ENCODE assay signal across 8 cellular contexts in the genomic region with DNA sequence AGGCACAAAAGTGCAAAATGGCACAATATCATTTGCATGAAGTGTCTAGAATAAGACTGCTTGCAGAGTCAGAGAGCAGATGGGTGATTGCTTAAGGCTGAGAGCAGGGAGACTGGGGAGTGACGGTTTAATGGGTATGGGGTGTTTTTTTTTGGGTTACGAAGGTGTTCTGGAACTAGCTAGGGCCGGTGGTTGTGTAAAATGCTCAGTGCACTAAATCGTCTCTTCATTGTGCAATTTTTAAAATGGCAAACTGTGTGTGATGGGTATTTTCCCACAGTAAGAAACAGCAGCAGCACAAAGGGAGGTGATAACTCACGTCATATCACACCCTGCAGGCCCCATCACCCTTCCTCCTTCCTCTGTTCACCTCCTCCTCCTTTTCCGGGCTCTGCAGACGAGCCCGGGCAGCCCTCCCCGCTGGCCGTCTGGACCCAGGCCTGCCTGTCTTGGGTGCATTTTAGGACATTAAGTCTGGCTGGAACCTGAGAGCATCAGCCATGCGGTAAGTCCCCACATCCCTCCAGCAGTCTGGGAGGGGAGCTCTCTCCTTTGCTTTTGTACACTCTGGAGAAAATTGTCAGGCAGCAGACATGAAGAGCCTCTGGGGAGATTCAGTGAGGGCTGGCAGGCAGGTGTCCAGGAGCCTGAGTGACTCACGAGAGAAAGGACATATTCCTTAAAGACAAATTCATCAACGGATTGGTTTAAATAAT. TPM values are rescaled to one million over a fixed set of nuclear protein-coding genes. Genes with fewer than 3 reads are reported as not detected.
DNase-seq lines count a peak whose midpoint lies in the region; ATAC-seq, FAIRE-seq and TF ChIP-seq lines count a peak whose summit lies in the region.

No MANE protein-coding gene starts in this region.

- H3K4me1 ChIP-seq in osteoblast (ENCODE audit: insufficient read depth, low read length), result no peaks in the 10 kb centered on the region

- H3K27ac Mint-ChIP-seq in IgD-negative memory B cell, result peak overlapping the region; percentile 73 to 91 (median 89)
- H3K27ac Mint-ChIP-seq in brain, result peak overlapping the region; percentile 75 to 98 (median 93)
- H3K27ac Mint-ChIP-seq in naive B cell, result peak overlapping the region; percentile 16 to 96 (median 90)

- H3K27ac ChIP-seq in osteoblast (ENCODE audit: low read depth, low read length), result no peak overlapping the region

- no peaks in the 10 kb centered on the region for H4K20me1 ChIP-seq in osteoblast (ENCODE audit: insufficient read depth, low read length)

- H3K4me3 Mint-ChIP-seq in IgD-negative memory B cell, result peak overlapping the region; percentile 84 to 93 (median 88)
- H3K4me3 Mint-ChIP-seq in brain, result peak overlapping the region; percentile 6 to 70 (median 57)
- H3K4me3 Mint-ChIP-seq in naive B cell, result peak overlapping the region in 7 of 8 donors; percentile 63 to 89 (median 80)

- no peak overlapping the region for H2AFZ ChIP-seq in osteoblast (ENCODE audit: low read length)

- ATAC-seq in GM21381 (IDR thresholded peaks at IDR 0.05; ENCODE audit: unreplicated experiment) (peak; percentile 85), naive B cell (ENCODE audit: low read depth in 2 of 2) (peak; percentile 22)

- no peaks in the 10 kb centered on the region for H3K9me3 Mint-ChIP-seq in IgD-negative memory B cell
- peaks cover 0 to 13% (median 6%) of the 10 kb centered on the region in 5 experiments for H3K9me3 Mint-ChIP-seq in brain
- peaks cover 0 to 6% (median 0%) of the 10 kb centered on the region in 7 donors for H3K9me3 Mint-ChIP-seq in naive B cell

- H3K27me3 ChIP-seq in osteoblast (ENCODE audit: insufficient read depth, low read length), result no peaks in the 10 kb centered on the region

- no peaks in the 10 kb centered on the region for H3K9me3 ChIP-seq in osteoblast (ENCODE audit: low read depth, low read length)

- H3K36me3 ChIP-seq in osteoblast (ENCODE audit: insufficient read depth, low read length), result no peaks in the 10 kb centered on the region

- no peak overlapping the region for H3K4me2 ChIP-seq in osteoblast (ENCODE audit: insufficient read depth, low read length)

- TF ChIP-seq CTCF in brain (conservative IDR thresholded peaks at IDR 0.05), result peak in 1 of 2 experiments; percentile 16
- no peak for TF ChIP-seq CTCF in osteoblast (IDR thresholded peaks at IDR 0.05; ENCODE audit: extremely low read depth, low read depth, low read length)

- peaks cover 25 to 27% (median 27%) of the 10 kb centered on the region in 3 donors for H3K4me1 Mint-ChIP-seq in IgD-negative memory B cell
- H3K4me1 Mint-ChIP-seq in brain, result peaks cover 17% of the 10 kb centered on the region
- H3K4me1 Mint-ChIP-seq in naive B cell, result peaks cover 26 to 35% (median 34%) of the 10 kb centered on the region in 3 donors

- no peak for FAIRE-seq in urothelium cell line (lab: Jason Lieb, UNC)

- H3K79me2 ChIP-seq in osteoblast (ENCODE audit: insufficient read depth, low read length), result no peaks in the 10 kb centered on the region

- peak; percentile 65 for DNase-seq in GDM1 (lab: John Stamatoyannopoulos, UW)
- peak; percentile 38 for DNase-seq in T-helper 22 cell (ENCODE audit: low read depth)
- peak; percentile 5 for DNase-seq in naive B cell
- peak; percentile 13 for DNase-seq in urothelium cell line (ENCODE audit: low spot score)
- no peak for DNase-seq in osteoblast (ENCODE audit: insufficient read length, low spot score, missing footprints)

- peaks cover 2% of the 10 kb centered on the region for H3K36me3 Mint-ChIP-seq in IgD-negative memory B cell
- H3K36me3 Mint-ChIP-seq in brain, result no peaks in the 10 kb centered on the region
- H3K36me3 Mint-ChIP-seq in naive B cell, result no peaks in the 10 kb centered on the region

- no peaks in the 10 kb centered on the region for H3K27me3 Mint-ChIP-seq in IgD-negative memory B cell
- H3K27me3 Mint-ChIP-seq in brain, result peaks cover 1% of the 10 kb centered on the region
- H3K27me3 Mint-ChIP-seq in naive B cell, result no peaks in the 10 kb centered on the region

- no peak overlapping the region for H3K4me3 ChIP-seq in osteoblast (ENCODE audit: insufficient read depth, low read length)

RNA-seq across cellular contexts. Expression of gene ASMT, which starts 42.7 kb away (rescaled TPM):
- polyA plus RNA-seq in IgD-negative memory B cell (1.8 TPM), brain (ENCODE audit: insufficient read depth, low read depth, low replicate concordance) (not detected), naive B cell (ENCODE audit: low read depth in 6 of 6) (not detected)
- total RNA-seq in osteoblast, result 0.36 TPM in 1 of 2 replicates, not detected in the other
